Comparison of ENCODE assay signal across 8 cellular contexts in genomic region chr12:75390899-75391538, GRCh38. TPM values are rescaled to one million over a fixed set of nuclear protein-coding genes. Genes with fewer than 3 reads are reported as not detected.
DNase-seq lines count a peak whose midpoint lies in the region; ATAC-seq and TF ChIP-seq lines count a peak whose summit lies in the region.

TSS of gene GLIPR1L2 (plus strand) at chr12:75391089. CDS start at chr12:75391117, 28 bp downstream.

- intact Hi-C loops in left cardiac atrium (cut with DNase I), result loop anchor here in 1 of 2 donors (5.0 to 10.0 kb wide), 2 partner anchors 59 to 94 kb away; partner anchors contain the start of genes CAPS2, GLIPR1 and GLIPR1L1
- intact Hi-C loops in posterior vena cava (cut with DNase I), result loop anchor here in 1 of 2 donors (10.0 kb wide), 1 partner anchor 94 kb away; the partner anchor contains the start of gene GLIPR1
- intact Hi-C loops in upper lobe of right lung (cut with DNase I), result no loop called here

- H3K36me3 Mint-ChIP-seq in T-cell, result no peaks in the 10 kb centered on the region

- peaks cover 9% of the 10 kb centered on the region for H3K4me1 ChIP-seq in upper lobe of right lung

- DNase-seq in NCI-H1417 (lab: John Stamatoyannopoulos, UW) (peak; percentile 89 to 100 (median 100)), T-cell (peak; percentile 66 to 89 (median 78)), amniotic stem cell (lab: John Stamatoyannopoulos, UW) (peak; percentile 24), left cardiac atrium (peak; percentile 95), posterior vena cava (ENCODE audit: low spot score) (peak; percentile 98), upper lobe of right lung (peak; percentile 97)

- no peaks in the 10 kb centered on the region for H3K27me3 ChIP-seq in upper lobe of right lung

- H3K27ac Mint-ChIP-seq in T-cell, result peak within 1 kb of the TSS; percentile 98 to 99

- H3K27me3 Mint-ChIP-seq in T-cell, result no peaks in the 10 kb centered on the region

- CTCF ChIA-PET in T-cell (lab: Charles Lee), result interaction anchor here (0.6 to 5.5 kb wide), 22 partner anchors 8 to 1403 kb away, joined by 3 to 63 read pairs (median 4); partner anchors contain the start of genes BBS10 (in 1 of the 2), CAPS2 (in 1 of the 2), GLIPR1 (in 1 of the 2) and GLIPR1L1 (in 1 of the 2)

- peak within 1 kb of the TSS; percentile 64 for H3K4me3 ChIP-seq in upper lobe of right lung

- H3K4me3 Mint-ChIP-seq in T-cell, result peak within 1 kb of the TSS; percentile 90 to 93 (median 92)

- no peaks in the 10 kb centered on the region for H3K9me3 ChIP-seq in upper lobe of right lung

- no peaks in the 10 kb centered on the region for H3K36me3 ChIP-seq in upper lobe of right lung

- H3K27ac ChIP-seq in upper lobe of right lung, result peak within 1 kb of the TSS; percentile 92

- peaks cover 47 to 65% (median 48%) of the 10 kb centered on the region in 3 donors for H3K4me1 Mint-ChIP-seq in T-cell

- POLR2A ChIA-PET in T-cell (lab: Charles Lee), result interaction anchor here (0.6 to 2.7 kb wide), 8 partner anchors 14 to 120 kb away, joined by 3 to 21 read pairs (median 4); partner anchors contain the start of genes GLIPR1 (in 2 of the 2) and KRR1 (in 1 of the 2)

- peaks cover 0 to 4% (median 0%) of the 10 kb centered on the region in 3 donors for H3K9me3 Mint-ChIP-seq in T-cell

- TF ChIP-seq CTCF in GM12873 (IDR thresholded peaks at IDR 0.05; ENCODE audit: insufficient read depth, low read depth, low read length, missing control alignments) (peak; percentile 95), upper lobe of right lung (IDR thresholded peaks at IDR 0.05) (peak; percentile 84)

- ATAC-seq in HG02759 (IDR thresholded peaks at IDR 0.05; ENCODE audit: unreplicated experiment), result peak; percentile 97
- ATAC-seq in T-cell (replicated peaks in 1 of 4), result peak; percentile 90 to 95 (median 93)
- ATAC-seq in left cardiac atrium, result peak; percentile 100
- peak; percentile 100 for ATAC-seq in upper lobe of right lung

RNA-seq across cellular contexts. Expression of gene GLIPR1L2, which starts in this region (rescaled TPM):
- total RNA-seq in T-cell (1 to 10 TPM in 2 of 5 donors, under 1 TPM in 3; 0.51 to 2.9 (median 0.72) TPM), left cardiac atrium (1 to 10 TPM in 1 of 2 donors, under 1 TPM in 1; 0.92 to 1.7 TPM), posterior vena cava (under 1 TPM; 0.38 to 0.65 TPM), upper lobe of right lung (1.1 TPM)

Comparison
In these comparisons a context has a peak if more than half of its experiments do, and no peak if none do; other contexts are left out.
1. Peak in every context shown above with its lines: DNase-seq, ATAC-seq, H3K4me3 ChIP-seq and H3K27ac ChIP-seq.
2. Peak in DNase-seq in posterior vena cava; RNA of the gene not detected or under 1 TPM.
3. DNase-seq: peak in every context shown above with its lines; median percentile 100 in NCI-H1417; 98 in posterior vena cava; 97 in upper lobe of right lung; 95 in left cardiac atrium; 78 in T-cell; 24 in amniotic stem cell.